Comparison of ENCODE assay signal across 2 cellular contexts in the genomic region with DNA sequence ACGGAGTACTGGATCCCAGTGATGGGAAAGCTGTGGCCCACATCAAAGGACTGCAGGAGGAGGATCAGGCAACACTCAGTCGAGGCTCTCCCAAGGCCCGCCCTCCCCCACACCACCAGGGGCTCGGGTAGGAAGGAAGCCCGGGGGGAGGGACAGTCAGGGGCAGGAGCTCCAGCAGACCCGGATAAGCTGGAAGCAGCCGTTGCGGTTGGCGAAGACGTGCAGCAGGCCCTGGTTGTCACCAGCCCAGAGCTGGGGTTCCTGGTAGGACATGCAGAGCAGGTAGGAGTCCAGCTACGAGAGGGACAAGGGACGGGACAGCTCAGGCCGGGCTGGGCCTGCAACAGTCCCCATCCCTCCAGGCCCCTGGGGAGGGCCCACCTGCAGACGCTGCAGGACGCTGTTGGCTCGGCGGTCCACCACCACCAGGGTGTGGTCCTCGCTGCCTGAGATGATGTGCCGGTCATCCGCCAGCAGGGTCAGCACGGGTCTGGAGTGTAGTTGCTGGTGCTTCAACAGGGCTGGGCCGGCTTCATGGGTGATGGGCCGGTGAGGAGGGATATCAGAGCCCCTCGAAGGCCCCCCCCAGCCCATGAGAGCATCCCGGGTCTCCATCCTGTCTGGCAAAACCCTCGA.
TF ChIP-seq lines count a peak whose summit lies in the region.

No MANE protein-coding gene starts in this region.

TF ChIP-seq in HEK293, 187 proteins besides CTCF, POLR2A, EP300 and RAD21:
- peak; percentile 27 for TF ChIP-seq SP2 (tag by site-specific recombination; IDR thresholded peaks at IDR 0.05)
- no peak for TF ChIP-seq ZFP41 (tag by site-specific recombination; IDR thresholded peaks at IDR 0.05; ENCODE audit: borderline replicate concordance)
- no peak for TF ChIP-seq ZNF350 (tag by site-specific recombination; IDR thresholded peaks at IDR 0.05)
- no peak for TF ChIP-seq RBAK (tag by site-specific recombination; IDR thresholded peaks at IDR 0.05)

TF ChIP-seq in K562, 482 proteins besides CTCF, POLR2A, EP300 and RAD21:
- TF ChIP-seq, protein P1, sequence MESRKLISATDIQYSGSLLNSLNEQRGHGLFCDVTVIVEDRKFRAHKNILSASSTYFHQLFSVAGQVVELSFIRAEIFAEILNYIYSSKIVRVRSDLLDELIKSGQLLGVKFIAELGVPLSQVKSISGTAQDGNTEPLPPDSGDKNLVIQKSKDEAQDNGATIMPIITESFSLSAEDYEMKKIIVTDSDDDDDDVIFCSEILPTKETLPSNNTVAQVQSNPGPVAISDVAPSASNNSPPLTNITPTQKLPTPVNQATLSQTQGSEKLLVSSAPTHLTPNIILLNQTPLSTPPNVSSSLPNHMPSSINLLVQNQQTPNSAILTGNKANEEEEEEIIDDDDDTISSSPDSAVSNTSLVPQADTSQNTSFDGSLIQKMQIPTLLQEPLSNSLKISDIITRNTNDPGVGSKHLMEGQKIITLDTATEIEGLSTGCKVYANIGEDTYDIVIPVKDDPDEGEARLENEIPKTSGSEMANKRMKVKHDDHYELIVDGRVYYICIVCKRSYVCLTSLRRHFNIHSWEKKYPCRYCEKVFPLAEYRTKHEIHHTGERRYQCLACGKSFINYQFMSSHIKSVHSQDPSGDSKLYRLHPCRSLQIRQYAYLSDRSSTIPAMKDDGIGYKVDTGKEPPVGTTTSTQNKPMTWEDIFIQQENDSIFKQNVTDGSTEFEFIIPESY (CRISPR knock-in tag; IDR thresholded peaks at IDR 0.05), result 0 out of 2 replicates have a peak, but pooled peaks have one; percentile 32
- TF ChIP-seq, protein P2, sequence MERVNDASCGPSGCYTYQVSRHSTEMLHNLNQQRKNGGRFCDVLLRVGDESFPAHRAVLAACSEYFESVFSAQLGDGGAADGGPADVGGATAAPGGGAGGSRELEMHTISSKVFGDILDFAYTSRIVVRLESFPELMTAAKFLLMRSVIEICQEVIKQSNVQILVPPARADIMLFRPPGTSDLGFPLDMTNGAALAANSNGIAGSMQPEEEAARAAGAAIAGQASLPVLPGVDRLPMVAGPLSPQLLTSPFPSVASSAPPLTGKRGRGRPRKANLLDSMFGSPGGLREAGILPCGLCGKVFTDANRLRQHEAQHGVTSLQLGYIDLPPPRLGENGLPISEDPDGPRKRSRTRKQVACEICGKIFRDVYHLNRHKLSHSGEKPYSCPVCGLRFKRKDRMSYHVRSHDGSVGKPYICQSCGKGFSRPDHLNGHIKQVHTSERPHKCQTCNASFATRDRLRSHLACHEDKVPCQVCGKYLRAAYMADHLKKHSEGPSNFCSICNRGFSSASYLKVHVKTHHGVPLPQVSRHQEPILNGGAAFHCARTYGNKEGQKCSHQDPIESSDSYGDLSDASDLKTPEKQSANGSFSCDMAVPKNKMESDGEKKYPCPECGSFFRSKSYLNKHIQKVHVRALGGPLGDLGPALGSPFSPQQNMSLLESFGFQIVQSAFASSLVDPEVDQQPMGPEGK (CRISPR knock-in tag; IDR thresholded peaks at IDR 0.05; ENCODE audit: borderline replicate concordance), result no peak
- TF ChIP-seq, protein P3, sequence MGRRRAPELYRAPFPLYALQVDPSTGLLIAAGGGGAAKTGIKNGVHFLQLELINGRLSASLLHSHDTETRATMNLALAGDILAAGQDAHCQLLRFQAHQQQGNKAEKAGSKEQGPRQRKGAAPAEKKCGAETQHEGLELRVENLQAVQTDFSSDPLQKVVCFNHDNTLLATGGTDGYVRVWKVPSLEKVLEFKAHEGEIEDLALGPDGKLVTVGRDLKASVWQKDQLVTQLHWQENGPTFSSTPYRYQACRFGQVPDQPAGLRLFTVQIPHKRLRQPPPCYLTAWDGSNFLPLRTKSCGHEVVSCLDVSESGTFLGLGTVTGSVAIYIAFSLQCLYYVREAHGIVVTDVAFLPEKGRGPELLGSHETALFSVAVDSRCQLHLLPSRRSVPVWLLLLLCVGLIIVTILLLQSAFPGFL (CRISPR knock-in tag; IDR thresholded peaks at IDR 0.05), result no peak
